Comparison of ENCODE assay signal across 8 cellular contexts in the genomic region with DNA sequence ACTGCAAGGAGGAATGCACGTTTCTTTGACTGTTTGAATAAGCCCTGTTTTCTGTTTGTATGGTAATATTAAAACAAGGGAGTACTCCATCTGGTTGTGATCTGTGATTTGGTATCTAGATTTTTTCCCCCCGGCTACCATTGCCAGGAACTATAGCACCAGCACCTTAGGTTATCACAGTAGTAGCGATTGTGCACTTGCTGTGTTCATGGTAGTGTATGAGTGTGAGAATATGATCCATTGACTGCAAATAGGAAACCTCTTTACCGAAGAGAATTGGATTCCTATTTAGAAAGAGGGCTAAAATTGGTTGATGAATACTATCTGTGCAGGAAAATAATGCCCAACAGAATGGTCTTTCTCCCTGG.
DNase-seq lines count a peak whose midpoint lies in the region; ATAC-seq lines count a peak whose summit lies in the region.

No MANE protein-coding gene starts in this region.

- H3K27me3 Mint-ChIP-seq in activated CD4-positive, alpha-beta memory T cell treated with anti-CD3 and anti-CD28 coated beads for 36 hours, result peaks cover 31% of the 10 kb centered on the region

- peak overlapping the region; percentile 7 to 84 for H3K4me3 ChIP-seq in aorta (ENCODE audit: low read length in 2 of 2)

- intact Hi-C loops in Right ventricle myocardium inferior (cut with DNase I) (loop anchor here (2.0 to 5.0 kb wide), 2 partner anchors 36 to 70 kb away; partner anchors contain the start of genes LARP7 and ZGRF1), left cardiac atrium (cut with DNase I) (loop anchor here in 1 of 2 donors (5.0 kb wide), 1 partner anchor 35 kb away; no protein-coding TSS in a partner anchor), aorta (cut with DNase I) (no loop called here)
- intact Hi-C loops in activated CD4-positive, alpha-beta memory T cell treated with anti-CD3 and anti-CD28 coated beads for 36 hours (cut with micrococcal nuclease), result loop anchor here (2.0 kb wide), 2 partner anchors 28 to 70 kb away; partner anchors contain the start of genes LARP7 and ZGRF1

- H3K9me3 Mint-ChIP-seq in activated CD4-positive, alpha-beta memory T cell treated with anti-CD3 and anti-CD28 coated beads for 36 hours, result no peaks in the 10 kb centered on the region

- ATAC-seq in Right ventricle myocardium inferior (peak; percentile 19), left cardiac atrium (no peak), aorta (ENCODE audit: low FRiP score) (no peak)

- peak overlapping the region; percentile 81 for H3K4me3 Mint-ChIP-seq in activated CD4-positive, alpha-beta memory T cell treated with anti-CD3 and anti-CD28 coated beads for 36 hours

- no peaks in the 10 kb centered on the region for H3K36me3 Mint-ChIP-seq in activated CD4-positive, alpha-beta memory T cell treated with anti-CD3 and anti-CD28 coated beads for 36 hours

- WGBS in aorta, 2 donors, result 14 to 15% methylated on average over 4 of the region's 4 CpGs

- H3K27ac Mint-ChIP-seq in activated CD4-positive, alpha-beta memory T cell treated with anti-CD3 and anti-CD28 coated beads for 36 hours, result no peak overlapping the region

- H3K4me1 ChIP-seq in aorta (ENCODE audit: control insufficient read depth in 1 of 2, insufficient read depth in 2 of 2, low read length in 2 of 2), result peaks cover 4% of the 10 kb centered on the region in 2 donors

- no peaks in the 10 kb centered on the region for H3K9me3 ChIP-seq in aorta (ENCODE audit: control insufficient read depth, low read length)

- peaks cover 21% of the 10 kb centered on the region for H3K4me1 Mint-ChIP-seq in activated CD4-positive, alpha-beta memory T cell treated with anti-CD3 and anti-CD28 coated beads for 36 hours (ENCODE audit: low read depth)

- H3K27me3 ChIP-seq in aorta (ENCODE audit: control insufficient read depth in 1 of 2, insufficient read depth in 2 of 2, low read length in 1 of 2), result no peaks in the 10 kb centered on the region

- H3K27ac ChIP-seq in aorta (ENCODE audit: low read depth in 1 of 2, low read length in 2 of 2), result no peak overlapping the region

- DNase-seq in Right ventricle myocardium inferior (ENCODE audit: missing footprints), result no peak
- DNase-seq in left cardiac atrium, result no peak
- DNase-seq in activated CD4-positive, alpha-beta memory T cell treated with anti-CD3 and anti-CD28 coated beads for 36 hours, result no peak
- peak; percentile 16 for DNase-seq in inferior parietal cortex (ENCODE audit: extremely low spot score)
- no peak for DNase-seq in aorta
- no peak for DNase-seq in dedifferentiated amniotic fluid mesenchymal stem cell (ENCODE audit: extremely low spot score)
- no peak for DNase-seq in NCI-H1436 treated with DMSO at 0.1 percent for 48 hours (lab: John Stamatoyannopoulos, UW)
- no peak for DNase-seq in cortex of kidney (lab: John Stamatoyannopoulos, UW)

- CTCF ChIA-PET in activated CD4-positive, alpha-beta memory T cell treated with anti-CD3 and anti-CD28 coated beads for 36 hours (lab: Charles Lee), result interaction anchor here (0.8 to 2.2 kb wide), 2 partner anchors 8 to 58 kb away, joined by 4 to 7 read pairs; no protein-coding TSS in a partner anchor

- POLR2A ChIA-PET in activated CD4-positive, alpha-beta memory T cell treated with anti-CD3 and anti-CD28 coated beads for 36 hours (lab: Charles Lee), result interaction anchor here (0.6 kb wide), 1 partner anchor 77 kb away, joined by 4 read pairs; no protein-coding TSS in a partner anchor

- H3K36me3 ChIP-seq in aorta (ENCODE audit: control insufficient read depth in 1 of 2, insufficient read depth in 2 of 2, low read length in 1 of 2), result no peaks in the 10 kb centered on the region

Comparison
In these comparisons a context has a peak if more than half of its experiments do, and no peak if none do; other contexts are left out.
1. intact Hi-C loops: an anchor here in Right ventricle myocardium inferior (2.0 to 5.0 kb wide) and activated CD4-positive, alpha-beta memory T cell treated with anti-CD3 and anti-CD28 coated beads for 36 hours (2.0 kb wide); none called in aorta.